Comparison of ENCODE assay signal across 20 cellular contexts in the genomic region with DNA sequence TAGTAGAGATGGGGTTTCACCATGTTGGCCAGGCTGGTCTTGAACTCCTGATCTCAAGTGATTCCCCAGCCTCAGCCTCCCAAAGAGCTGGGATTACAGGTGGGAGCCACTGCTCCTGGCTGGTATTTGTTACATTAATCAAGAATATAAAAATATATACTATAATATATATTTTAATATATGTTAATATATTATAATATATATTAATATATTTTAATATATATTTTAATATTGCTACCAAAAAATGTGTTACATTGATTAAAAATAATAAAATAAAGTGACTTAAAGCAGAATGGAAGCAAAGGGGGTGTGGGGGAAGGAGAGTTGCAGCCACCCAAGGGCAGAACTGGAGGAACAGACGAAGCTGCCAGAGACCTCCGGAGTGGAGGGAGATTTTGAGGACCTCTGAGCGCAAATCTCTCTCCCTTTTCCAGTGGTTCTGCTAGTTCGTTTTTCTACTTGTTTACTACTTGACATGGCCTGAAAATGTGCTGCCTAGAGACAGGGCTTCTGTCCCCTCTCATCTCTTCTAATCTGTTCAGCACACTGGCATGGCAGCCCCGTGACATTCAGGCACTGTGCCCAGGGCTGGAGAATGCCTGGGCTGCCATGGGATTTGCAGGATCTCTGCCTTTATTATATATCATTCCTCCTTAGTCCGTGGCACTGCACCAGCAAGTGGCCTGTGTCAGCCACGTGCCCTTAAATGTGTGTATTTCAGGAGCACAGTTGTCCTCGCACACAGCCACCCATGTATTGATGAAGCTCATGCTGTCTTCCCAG. TPM values are rescaled to one million over a fixed set of nuclear protein-coding genes. Genes with fewer than 3 reads are reported as not detected.
A peak's percentile ranks its signal among the peaks of the same experiment; 100 is the strongest.
DNase-seq lines count a peak whose midpoint lies in the region; ATAC-seq and TF ChIP-seq lines count a peak whose summit lies in the region.
"Had no signal": no experiment of that assay in that cellular context is flagged by ENCODE, and none has a peak within 500 bp of the region (broad histone marks: within the 10 kb centered on the region; RNA-seq: fewer than 3 reads in every experiment).

No MANE protein-coding gene starts in this region.

- H3K27me3 ChIP-seq in smooth muscle cell (ENCODE audit: low read depth), result no peaks in the 10 kb centered on the region

- CTCF ChIA-PET in activated CD8-positive, alpha-beta T cell treated with anti-CD3 and anti-CD28 coated beads for 36 hours (lab: Charles Lee), result interaction anchor here (1.7 kb wide), 1 partner anchor 10 kb away, joined by 5 read pairs; no protein-coding TSS in a partner anchor

- in situ Hi-C loops in G401 (cut with HindIII; ENCODE audit: low sequenced_read_pairs), result no loop called here

- 91% methylated on average over 8 of the region's 8 CpGs for WGBS in smooth muscle cell (ENCODE audit: low lambda C conversion rate)

- no peaks in the 10 kb centered on the region for H3K9me3 Mint-ChIP-seq in activated CD8-positive, alpha-beta T cell treated with anti-CD3 and anti-CD28 coated beads for 36 hours
- H3K9me3 Mint-ChIP-seq: CD8-positive, alpha-beta T cell had no signal

- H3K79me2 ChIP-seq in smooth muscle cell (ENCODE audit: low read depth), result no peaks in the 10 kb centered on the region

- POLR2A ChIA-PET in activated CD8-positive, alpha-beta T cell treated with anti-CD3 and anti-CD28 coated beads for 36 hours (lab: Charles Lee), result no interaction called here

- no peak overlapping the region for H3K27ac ChIP-seq in smooth muscle cell (ENCODE audit: low read depth)

- H3K9ac ChIP-seq in smooth muscle cell (ENCODE audit: low read depth), result no peak overlapping the region

- no peaks in the 10 kb centered on the region for H3K9me3 ChIP-seq in smooth muscle cell (replicated peaks; ENCODE audit: low read depth)
- H3K9me3 ChIP-seq: HAP-1 had no signal

- no peaks in the 10 kb centered on the region for H3K4me1 ChIP-seq in smooth muscle cell (ENCODE audit: low read depth)
- H3K4me1 ChIP-seq: HAP-1 had no signal

- no peaks in the 10 kb centered on the region for H3K36me3 Mint-ChIP-seq in activated CD8-positive, alpha-beta T cell treated with anti-CD3 and anti-CD28 coated beads for 36 hours (ENCODE audit: low read depth)
- H3K36me3 Mint-ChIP-seq: CD8-positive, alpha-beta T cell had no signal

- H3K4me3 Mint-ChIP-seq in activated CD8-positive, alpha-beta T cell treated with anti-CD3 and anti-CD28 coated beads for 36 hours, result no peak overlapping the region
- H3K4me3 Mint-ChIP-seq: CD8-positive, alpha-beta T cell had no signal

- H3K4me2 ChIP-seq in smooth muscle cell, result no peak overlapping the region

- no peak overlapping the region for H2AFZ ChIP-seq in smooth muscle cell (ENCODE audit: low read depth)

- no peaks in the 10 kb centered on the region for H3F3A ChIP-seq in smooth muscle cell (ENCODE audit: low read depth)

- H3K4me1 Mint-ChIP-seq in activated CD8-positive, alpha-beta T cell treated with anti-CD3 and anti-CD28 coated beads for 36 hours (ENCODE audit: low read depth), result no peaks in the 10 kb centered on the region

- peak; percentile 45 for DNase-seq in G401 (ENCODE audit: low spot score)
- DNase-seq in cerebellum (ENCODE audit: low spot score), result peak; percentile 21
- peak; percentile 62 for DNase-seq in left cardiac atrium
- peak; percentile 68 for DNase-seq in retinal pigment epithelial cell (ENCODE audit: low read depth)
- DNase-seq in NCI-H187 (lab: John Stamatoyannopoulos, UW), result no peak
- DNase-seq in activated CD8-positive, alpha-beta T cell treated with anti-CD3 and anti-CD28 coated beads for 36 hours, result no peak
- no peak for DNase-seq in COLO829 (ENCODE audit: low spot score)
- DNase-seq in smooth muscle cell (lab: John Stamatoyannopoulos, UW; ENCODE audit: unreplicated experiment), result no peak
- DNase-seq: 8988T; CD8-positive, alpha-beta T cell; EL; Karpas-422; MV-4-11; NCI-H1105 treated with DMSO at 0.1 percent for 48 hours; NCI-H1694; NCI-H2081 treated with DMSO at 0.1 percent for 48 hours; NCI-H446; NCI-H526; SHP77 had no signal

- no peaks in the 10 kb centered on the region for H3K36me3 ChIP-seq in smooth muscle cell (ENCODE audit: low read depth)
- H3K36me3 ChIP-seq: HAP-1 had no signal

- no peak for TF ChIP-seq CTCF in retinal pigment epithelial cell (conservative IDR thresholded peaks at IDR 0.05; ENCODE audit: low read depth, low read length)
- TF ChIP-seq CTCF in activated CD8-positive, alpha-beta T cell treated with anti-CD3 and anti-CD28 coated beads for 36 hours (IDR thresholded peaks at IDR 0.05), result no peak
- TF ChIP-seq CTCF in smooth muscle cell (IDR thresholded peaks at IDR 0.05; ENCODE audit: borderline replicate concordance, insufficient read depth, poor library complexity, severe bottlenecking), result no peak

- no peak overlapping the region for H3K27ac Mint-ChIP-seq in activated CD8-positive, alpha-beta T cell treated with anti-CD3 and anti-CD28 coated beads for 36 hours
- H3K27ac Mint-ChIP-seq: CD8-positive, alpha-beta T cell had no signal

- H3K4me3 ChIP-seq in retinal pigment epithelial cell (ENCODE audit: low read length) (no peak overlapping the region), smooth muscle cell (no peak overlapping the region)
- H3K4me3 ChIP-seq: HAP-1 had no signal

- H3K27me3 Mint-ChIP-seq in activated CD8-positive, alpha-beta T cell treated with anti-CD3 and anti-CD28 coated beads for 36 hours, result peaks cover 6% of the 10 kb centered on the region

- intact Hi-C loops in left cardiac atrium (cut with DNase I), result loop anchor here in 1 of 2 donors (5.0 kb wide), 1 partner anchor 46 kb away; a partner anchor contains a TSS
- intact Hi-C loops in activated CD8-positive, alpha-beta T cell treated with anti-CD3 and anti-CD28 coated beads for 36 hours (cut with micrococcal nuclease), result no loop called here

- ATAC-seq in left cardiac atrium, result peak; percentile 77 to 80
- no peak for ATAC-seq in activated CD8-positive, alpha-beta T cell treated with anti-CD3 and anti-CD28 coated beads for 36 hours
- ATAC-seq: CD8-positive, alpha-beta T cell had no signal

- no peaks in the 10 kb centered on the region for H4K20me1 ChIP-seq in smooth muscle cell (ENCODE audit: low read depth)

RNA-seq across cellular contexts. Expression of a gene that starts 47.9 kb away (rescaled TPM):
- 19.9 and 20.3 TPM in 2 replicates for total RNA-seq in G401 (2014; rRNA removed; shearing (Covaris generic))
- total RNA-seq in cerebellum, result 49.7 TPM
- total RNA-seq in left cardiac atrium, result 10 to 100 TPM; 69.5 to 82.2 TPM
- total RNA-seq in activated CD8-positive, alpha-beta T cell treated with anti-CD3 and anti-CD28 coated beads for 36 hours, result 10 to 100 TPM; 11.9 to 13.7 TPM
- total RNA-seq in smooth muscle cell, result 53.8 and 60.6 TPM in 2 replicates
- 5.0 and 8.3 TPM in 2 replicates for polyA plus RNA-seq in smooth muscle cell

Comparison
In these comparisons a context has a peak if more than half of its experiments do, and no peak if none do; other contexts are left out.
1. DNase-seq: peak in G401 (single experiment), cerebellum (single experiment), left cardiac atrium (single experiment) and retinal pigment epithelial cell (single experiment); none in NCI-H187 (0 of 2), activated CD8-positive, alpha-beta T cell treated with anti-CD3 and anti-CD28 coated beads for 36 hours (single experiment), COLO829 (single experiment) and smooth muscle cell (single experiment).